8 cellular contexts compared by ENCODE assay signal in the genomic region with DNA sequence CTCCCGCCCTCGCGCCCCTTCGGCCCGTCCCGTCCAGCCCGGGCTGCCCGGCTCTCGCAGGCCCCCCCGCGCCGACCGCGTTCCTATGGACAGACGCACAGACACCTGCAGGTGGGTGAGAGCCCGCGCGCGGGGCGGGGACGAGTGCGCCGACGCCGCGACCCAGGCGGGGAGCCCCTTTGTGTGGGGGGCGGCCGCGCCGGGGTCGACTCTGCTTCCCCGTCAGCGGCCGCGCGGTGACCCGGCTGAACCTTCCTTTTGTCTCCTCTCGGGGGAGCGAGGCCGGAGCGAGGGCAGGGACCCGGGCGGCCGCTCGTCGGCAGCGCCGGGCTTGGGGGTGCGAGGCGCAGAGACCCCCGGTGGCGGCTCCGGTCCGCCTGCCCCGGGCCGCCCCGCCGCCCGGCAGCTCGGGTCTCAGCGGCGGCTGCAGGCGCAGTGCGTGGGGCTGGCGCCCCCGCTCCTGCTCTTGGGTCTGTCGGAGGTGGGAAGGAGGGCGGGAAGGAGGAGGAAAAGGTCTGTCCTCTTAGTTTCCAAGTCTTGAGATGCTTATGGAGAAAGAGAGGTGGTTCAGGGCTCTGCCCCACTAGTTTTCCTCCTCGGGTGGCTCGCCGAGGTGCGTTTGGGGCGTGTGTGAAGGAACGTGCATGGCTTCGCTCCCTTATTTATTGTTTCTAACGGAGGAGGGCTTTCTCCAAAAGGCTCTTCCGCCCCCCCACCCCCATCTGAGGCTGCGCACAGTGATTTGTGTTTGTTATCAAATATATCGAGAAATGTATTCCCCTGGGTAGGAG. TPM values are rescaled to one million over a fixed set of nuclear protein-coding genes. Genes with fewer than 3 reads are reported as not detected.
DNase-seq lines count a peak whose midpoint lies in the region; ATAC-seq and TF ChIP-seq lines count a peak whose summit lies in the region.

No MANE protein-coding gene starts in this region.

- TF ChIP-seq CTCF in GM23338 (conservative IDR thresholded peaks at IDR 0.05; ENCODE audit: low read depth in 2 of 2) (no peak), astrocyte of the cerebellum (IDR thresholded peaks at IDR 0.05; ENCODE audit: low read depth, low read length, missing control alignments) (no peak)

- H3K4me2 ChIP-seq in GM23338 (peak overlapping the region; percentile 85), skeletal muscle satellite cell (ENCODE audit: low read length) (peak overlapping the region; percentile 87)

- peaks cover 3% of the 10 kb centered on the region for H3K36me3 Mint-ChIP-seq in GM23338 (ENCODE audit: low read depth)

- DNase-seq in GM04503 (ENCODE audit: low read depth) (peak; percentile 25), GM23338 (ENCODE audit: low spot score) (peak; percentile 71), T-helper 22 cell (ENCODE audit: low read depth) (peak; percentile 15), astrocyte of the cerebellum (ENCODE audit: low read depth) (peak; percentile 11), iPS DF 6.9 (ENCODE audit: low read depth, low spot score) (no peak), iPS-NIHi7 (ENCODE audit: extremely low spot score) (no peak)

- H3K9me3 ChIP-seq in KOPT-K1 (ENCODE audit: insufficient read depth, low read length, poor library complexity, severe bottlenecking) (no peaks in the 10 kb centered on the region), iPS DF 6.9 (ENCODE audit: control insufficient read depth, insufficient read depth, low read length) (no peaks in the 10 kb centered on the region), skeletal muscle satellite cell (replicated peaks; ENCODE audit: low read length) (no peaks in the 10 kb centered on the region)

- peaks cover 12% of the 10 kb centered on the region for H4K20me1 ChIP-seq in GM23338 (replicated peaks; ENCODE audit: insufficient read depth)

- peaks cover 33% of the 10 kb centered on the region for H3K4me1 ChIP-seq in GM23338 (ENCODE audit: insufficient read depth)
- H3K4me1 ChIP-seq in iPS DF 6.9 (ENCODE audit: control insufficient read depth, insufficient read depth, low read length), result 0 out of 2 replicates have a peak, but pooled peaks cover 1% of the 10 kb centered on the region
- H3K4me1 ChIP-seq in skeletal muscle satellite cell (ENCODE audit: control insufficient read depth, insufficient read depth, low read length), result peaks cover 7% of the 10 kb centered on the region

- H3K9ac ChIP-seq in skeletal muscle satellite cell (ENCODE audit: low read depth, low read length), result peak overlapping the region; percentile 60

- in situ Hi-C loops in astrocyte of the cerebellum (cut with HindIII; ENCODE audit: low sequenced_read_pairs), result no loop called here

- H3K4me3 ChIP-seq in GM23338 (peak overlapping the region; percentile 83), astrocyte of the cerebellum (ENCODE audit: low read depth, low read length) (peak overlapping the region; percentile 75), iPS DF 6.9 (ENCODE audit: low read length) (peak overlapping the region; percentile 80), skeletal muscle satellite cell (ENCODE audit: low read length) (peak overlapping the region; percentile 92)

- H3K9me3 Mint-ChIP-seq in GM23338, result no peaks in the 10 kb centered on the region

- no peaks in the 10 kb centered on the region for H3K27me3 ChIP-seq in GM23338 (ENCODE audit: insufficient read depth)
- H3K27me3 ChIP-seq in iPS DF 6.9 (ENCODE audit: control insufficient read depth, insufficient read depth, low read length), result no peaks in the 10 kb centered on the region
- H3K27me3 ChIP-seq in skeletal muscle satellite cell (ENCODE audit: control insufficient read depth, insufficient read depth, low read length), result no peaks in the 10 kb centered on the region

- H3K4me1 Mint-ChIP-seq in GM23338, result peaks cover 34% of the 10 kb centered on the region

- ATAC-seq in GM23338, result peak; percentile 40

- H3K9me2 ChIP-seq in GM23338 (ENCODE audit: insufficient read depth), result no peaks in the 10 kb centered on the region

- no peaks in the 10 kb centered on the region for H3F3A ChIP-seq in GM23338 (replicated peaks; ENCODE audit: low read depth)

- peaks cover 57% of the 10 kb centered on the region for H3K79me2 ChIP-seq in GM23338 (replicated peaks; ENCODE audit: insufficient read depth)

- peak overlapping the region; percentile 97 for H3K4me3 Mint-ChIP-seq in GM23338

- WGBS in iPS DF 6.9 (ENCODE audit: insufficient coverage, insufficient read length), result no CpG with 5 or more reads among the region's 80 CpGs

- H3K27ac Mint-ChIP-seq in GM23338, result peak overlapping the region; percentile 95

- H3K36me3 ChIP-seq in GM23338 (ENCODE audit: insufficient read depth), result no peaks in the 10 kb centered on the region
- no peaks in the 10 kb centered on the region for H3K36me3 ChIP-seq in KOPT-K1 (ENCODE audit: insufficient read depth, low read length)
- H3K36me3 ChIP-seq in iPS DF 6.9 (ENCODE audit: control insufficient read depth, insufficient read depth, low read length), result no peaks in the 10 kb centered on the region
- H3K36me3 ChIP-seq in skeletal muscle satellite cell (ENCODE audit: insufficient read depth, low read length), result no peaks in the 10 kb centered on the region

- H3K27me3 Mint-ChIP-seq in GM23338 (ENCODE audit: insufficient read depth, low read depth, poor library complexity), result peaks cover 16% of the 10 kb centered on the region

- H3K27ac ChIP-seq in GM23338 (ENCODE audit: low read depth) (0 out of 2 replicates have a peak overlapping the region, but pooled peaks have one; percentile 60), KOPT-K1 (ENCODE audit: low read depth, low read length, poor library complexity, severe bottlenecking) (peak overlapping the region; percentile 73), iPS DF 6.9 (ENCODE audit: low read length) (no peak overlapping the region)

- H2AFZ ChIP-seq in GM23338, result no peak overlapping the region

TF ChIP-seq in GM23338, 12 proteins besides CTCF, POLR2A, EP300 and RAD21:
- peak; percentile 45; the same call in 1 of the 2 replicates for TF ChIP-seq CREB1 (CRISPR knock-in tag; IDR thresholded peaks at IDR 0.05; ENCODE audit: low read depth)
- no peak for TF ChIP-seq EZH2phosphoT487 (IDR thresholded peaks at IDR 0.05; ENCODE audit: unreplicated experiment)

RNA-seq across cellular contexts. Expression of gene KIAA1958, which starts 0.6 kb away (rescaled TPM):
- total RNA-seq in GM23338 (2014; rRNA removed; shearing (Covaris generic)), result 37.9 and 41.7 TPM in 2 replicates
- 7.6 and 9.4 TPM in 2 replicates for polyA plus RNA-seq in GM23338 (2016; fragmentation: Nextera tagmentation; extraction: Ambion mirVana)
- 0.87 and 1.0 TPM in 2 replicates for total RNA-seq in skeletal muscle satellite cell (2012; rRNA removed)

Comparison
In these comparisons a context has a peak if more than half of its experiments do, and no peak if none do; other contexts are left out.
1. DNase-seq: peak in GM04503 (single experiment), GM23338 (single experiment), T-helper 22 cell (single experiment) and astrocyte of the cerebellum (single experiment); none in iPS DF 6.9 (single experiment) and iPS-NIHi7 (single experiment).
2. Peak in every context shown above with its lines, with median percentiles within 50 percentile points of each other: H3K4me3 ChIP-seq.